In genomic region chr4:162853788-162854187, GRCh38 we compare ENCODE assay signal across 29 cellular contexts.
"Had no signal": no experiment of that assay in that cellular context is flagged by ENCODE, and none has a peak within 500 bp of the region (broad histone marks: within the 10 kb centered on the region; RNA-seq: fewer than 3 reads in every experiment).

No MANE protein-coding gene starts in this region.

- H3K4me3 Mint-ChIP-seq: activated CD8-positive, alpha-beta T cell treated with anti-CD3 and anti-CD28 coated beads for 36 hours; activated naive CD4-positive, alpha-beta T cell treated with anti-CD3 and anti-CD28 coated beads for 36 hours; activated naive CD4-positive, alpha-beta T cell treated with anti-CD3 and anti-CD28 coated beads, Interleukin-2, amount 50 U/mL, for 24 hours; activated naive CD8-positive, alpha-beta T cell treated with anti-CD3 and anti-CD28 coated beads for 36 hours; activated naive CD8-positive, alpha-beta T cell treated with anti-CD3 and anti-CD28 coated beads, Interleukin-2, amount 50 U/mL, for 24 hours; activated T-cell treated with anti-CD3 and anti-CD28 coated beads, Interleukin-2, amount 50 U/mL, for 4 hours; dendritic cell treated with granulocyte-macrophage colony-stimulating factor and Interleukin-4, amounts not matched to agents 40 ng/mL and 50 ng/mL, for 4 days; endodermal cell; WTC11 had no signal

- DNase-seq: activated CD4-positive, alpha-beta T cell treated with anti-CD3 and anti-CD28 coated beads for 1 hour; activated CD4-positive, alpha-beta T cell treated with anti-CD3 and anti-CD28 coated beads for 4 hours; activated CD4-positive, alpha-beta T cell treated with anti-CD3 and anti-CD28 coated beads, Interleukin-2, amount 50 U/mL, for 1 hour; activated CD4-positive, alpha-beta T cell treated with anti-CD3 and anti-CD28 coated beads, Interleukin-2, amount 50 U/mL, for 48 hours; activated CD8-positive, alpha-beta memory T cell treated with anti-CD3 and anti-CD28 coated beads for 24 hours; activated CD8-positive, alpha-beta T cell treated with anti-CD3 and anti-CD28 coated beads for 36 hours; activated effector memory CD4-positive, alpha-beta T cell treated with anti-CD3 and anti-CD28 coated beads, Interleukin-2, amount 50 U/mL, for 16 hours; activated naive CD4-positive, alpha-beta T cell treated with anti-CD3 and anti-CD28 coated beads for 36 hours; activated naive CD8-positive, alpha-beta T cell treated with anti-CD3 and anti-CD28 coated beads for 36 hours; activated naive CD8-positive, alpha-beta T cell treated with anti-CD3 and anti-CD28 coated beads, Interleukin-2, amount 50 U/mL, for 24 hours; activated T-cell treated with anti-CD3 and anti-CD28 coated beads, Interleukin-2, amount 50 U/mL, for 4 hours; adrenal gland; aorta; body of pancreas; central memory CD4-positive, alpha-beta T cell; cerebellar nuclear complex; dorsolateral prefrontal cortex; effector memory CD4-positive, alpha-beta T cell; endodermal cell; esophagus squamous epithelium; foreskin fibroblast; T-helper 2 cell had no signal

- H3K27ac Mint-ChIP-seq: activated CD8-positive, alpha-beta T cell treated with anti-CD3 and anti-CD28 coated beads for 36 hours; activated naive CD4-positive, alpha-beta T cell treated with anti-CD3 and anti-CD28 coated beads for 36 hours; activated naive CD4-positive, alpha-beta T cell treated with anti-CD3 and anti-CD28 coated beads, Interleukin-2, amount 50 U/mL, for 24 hours; activated naive CD8-positive, alpha-beta T cell treated with anti-CD3 and anti-CD28 coated beads for 36 hours; activated naive CD8-positive, alpha-beta T cell treated with anti-CD3 and anti-CD28 coated beads, Interleukin-2, amount 50 U/mL, for 24 hours; activated T-helper 2 cell treated with anti-CD3 and anti-CD28 coated beads, Interferon-gamma antibody, Interleukin-2, Interleukin-4, amounts not matched to agents 10 μg/mL and 5 μg/mL and 100 μg/mL, durations not matched to agents 14 hours and 24 hours and 36 hours; dendritic cell treated with granulocyte-macrophage colony-stimulating factor and Interleukin-4, amounts not matched to agents 40 ng/mL and 50 ng/mL, for 4 days; endodermal cell; WTC11 had no signal

- H3K9me3 Mint-ChIP-seq: activated CD8-positive, alpha-beta T cell treated with anti-CD3 and anti-CD28 coated beads for 36 hours; activated naive CD4-positive, alpha-beta T cell treated with anti-CD3 and anti-CD28 coated beads for 36 hours; activated naive CD4-positive, alpha-beta T cell treated with anti-CD3 and anti-CD28 coated beads, Interleukin-2, amount 50 U/mL, for 24 hours; activated naive CD8-positive, alpha-beta T cell treated with anti-CD3 and anti-CD28 coated beads for 36 hours; activated naive CD8-positive, alpha-beta T cell treated with anti-CD3 and anti-CD28 coated beads, Interleukin-2, amount 50 U/mL, for 24 hours; activated T-cell treated with anti-CD3 and anti-CD28 coated beads, Interleukin-2, amount 50 U/mL, for 4 hours; activated T-helper 2 cell treated with anti-CD3 and anti-CD28 coated beads, Interferon-gamma antibody, Interleukin-2, Interleukin-4, amounts not matched to agents 10 μg/mL and 5 μg/mL and 100 μg/mL, durations not matched to agents 14 hours and 24 hours and 36 hours; dendritic cell treated with granulocyte-macrophage colony-stimulating factor and Interleukin-4, amounts not matched to agents 40 ng/mL and 50 ng/mL, for 4 days had no signal

- H3K9me3 ChIP-seq: adrenal gland, body of pancreas, esophagus squamous epithelium had no signal

- H3K4me3 ChIP-seq: adrenal gland, body of pancreas, coronary artery, dorsolateral prefrontal cortex, esophagus squamous epithelium had no signal

- H3K4me1 Mint-ChIP-seq: activated naive CD4-positive, alpha-beta T cell treated with anti-CD3 and anti-CD28 coated beads, Interleukin-2, amount 50 U/mL, for 24 hours; activated naive CD8-positive, alpha-beta T cell treated with anti-CD3 and anti-CD28 coated beads for 36 hours; activated naive CD8-positive, alpha-beta T cell treated with anti-CD3 and anti-CD28 coated beads, Interleukin-2, amount 50 U/mL, for 24 hours; endodermal cell had no signal

- H3K36me3 Mint-ChIP-seq: activated naive CD4-positive, alpha-beta T cell treated with anti-CD3 and anti-CD28 coated beads, Interleukin-2, amount 50 U/mL, for 24 hours; activated naive CD8-positive, alpha-beta T cell treated with anti-CD3 and anti-CD28 coated beads for 36 hours had no signal

- H3K4me1 ChIP-seq: adrenal gland, body of pancreas had no signal

- H3K36me3 ChIP-seq: adrenal gland, esophagus squamous epithelium had no signal

- H3K27ac ChIP-seq: adrenal gland, body of pancreas, coronary artery, epithelial cell of prostate, esophagus squamous epithelium, VCaP had no signal

- H3K27me3 ChIP-seq: adrenal gland, body of pancreas, esophagus squamous epithelium had no signal

- H3K27me3 Mint-ChIP-seq: activated CD8-positive, alpha-beta T cell treated with anti-CD3 and anti-CD28 coated beads for 36 hours; activated naive CD4-positive, alpha-beta T cell treated with anti-CD3 and anti-CD28 coated beads, Interleukin-2, amount 50 U/mL, for 24 hours; activated naive CD8-positive, alpha-beta T cell treated with anti-CD3 and anti-CD28 coated beads, Interleukin-2, amount 50 U/mL, for 24 hours; dendritic cell treated with granulocyte-macrophage colony-stimulating factor and Interleukin-4, amounts not matched to agents 40 ng/mL and 50 ng/mL, for 4 days had no signal
